In the genomic region with DNA sequence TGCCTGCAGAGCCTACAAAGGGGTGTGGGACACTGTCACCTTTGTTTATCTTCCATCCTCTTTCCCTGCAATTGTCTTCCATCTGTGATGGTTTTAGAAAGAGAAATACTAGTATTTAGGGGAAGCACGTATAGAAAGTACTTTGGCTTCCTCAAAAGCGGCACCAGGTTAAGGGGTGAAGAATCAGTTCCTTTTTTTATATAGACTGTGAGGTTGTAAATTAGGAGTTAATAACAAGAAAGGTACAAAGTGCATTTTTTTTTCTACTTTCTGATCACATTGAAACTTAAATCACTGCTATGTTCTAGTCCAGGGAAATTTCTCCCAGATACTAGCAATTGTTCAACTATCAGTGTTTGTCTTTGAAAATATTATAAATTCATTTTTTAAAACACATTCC, we compare ENCODE assay signal across 11 cellular contexts.
A peak's percentile ranks its signal among the peaks of the same experiment; 100 is the strongest.
DNase-seq lines count a peak whose midpoint lies in the region; ATAC-seq and TF ChIP-seq lines count a peak whose summit lies in the region.
"Had no signal": no experiment of that assay in that cellular context is flagged by ENCODE, and none has a peak within 500 bp of the region (broad histone marks: within the 10 kb centered on the region; RNA-seq: fewer than 3 reads in every experiment).

No MANE protein-coding gene starts in this region.

- H3K27ac ChIP-seq in vagina (no peak overlapping the region), PC-3 (ENCODE audit: low read length) (no peak overlapping the region)
- H3K27ac ChIP-seq: SJSA1 had no signal

- CTCF ChIA-PET in PC-3 (lab: Charles Lee), result no interaction called here

- no peaks in the 10 kb centered on the region for H3K9me2 ChIP-seq in PC-3 (replicated peaks; ENCODE audit: low read length)

- H4K20me1 ChIP-seq in PC-3 (ENCODE audit: low read length), result no peaks in the 10 kb centered on the region

- TF ChIP-seq CTCF in GM13977 (IDR thresholded peaks at IDR 0.05; ENCODE audit: extremely low read depth, insufficient read depth, missing control alignments), result no peak
- no peak for TF ChIP-seq CTCF in vagina (IDR thresholded peaks at IDR 0.05)
- TF ChIP-seq CTCF in PC-3 (conservative IDR thresholded peaks at IDR 0.05; ENCODE audit: low read depth, low read length), result no peak

- no peak overlapping the region for H3K4me3 ChIP-seq in vagina
- H3K4me3 ChIP-seq in PC-3 (ENCODE audit: low read length), result no peak overlapping the region
- H3K4me3 ChIP-seq: SJSA1 had no signal

- H3K9me3 ChIP-seq in vagina (no peaks in the 10 kb centered on the region), PC-3 (ENCODE audit: low read length) (no peaks in the 10 kb centered on the region)
- H3K9me3 ChIP-seq: SJSA1 had no signal

- no peak overlapping the region for H3K4me2 ChIP-seq in PC-3 (ENCODE audit: low read length)

- no peaks in the 10 kb centered on the region for H3K79me2 ChIP-seq in PC-3 (ENCODE audit: low read length)

- DNase-seq in GM13977 (ENCODE audit: low spot score) (peak; percentile 28), MV-4-11 (lab: John Stamatoyannopoulos, UW) (peak; percentile 56), vagina (ENCODE audit: extremely low spot score in 2 of 2) (no peak), PC-3 (no peak), HCEC 1CT (no peak), SW 1271 (lab: John Stamatoyannopoulos, UW) (no peak)
- DNase-seq: activated CD4-positive, alpha-beta memory T cell treated with anti-CD3 and anti-CD28 coated beads, Interleukin-2, amount 10 ng/mL, durations not matched to agents 7 days and 5 days; NCI-H2171 had no signal

- intact Hi-C loops in vagina (cut with DNase I) (no loop called here), PC-3 (cut with micrococcal nuclease) (no loop called here)

- H3K9ac ChIP-seq in PC-3 (ENCODE audit: low read length), result no peak overlapping the region

- in situ Hi-C loops in GM13977 (cut with MboI; ENCODE audit: low pct_unique_long_range_greater_than_20kb, low sequenced_read_pairs, unreplicated experiment), result no loop called here

- POLR2A ChIA-PET in PC-3 (lab: Charles Lee; ENCODE audit: unreplicated experiment), result no interaction called here

- peak; percentile 86 for ATAC-seq in GM19455 (IDR thresholded peaks at IDR 0.05; ENCODE audit: unreplicated experiment)
- peak; percentile 94 for ATAC-seq in HG02938 (IDR thresholded peaks at IDR 0.05; ENCODE audit: unreplicated experiment)
- no peak for ATAC-seq in PC-3

- H3K27me3 ChIP-seq in vagina (no peaks in the 10 kb centered on the region), PC-3 (ENCODE audit: low read length) (peaks cover 61% of the 10 kb centered on the region)
- H3K27me3 ChIP-seq: SJSA1 had no signal

- TF ChIP-seq POLR2A in vagina (IDR thresholded peaks at IDR 0.05), result no peak

- H2AFZ ChIP-seq in PC-3 (ENCODE audit: low read length), result no peak overlapping the region

- no peaks in the 10 kb centered on the region for H3K4me1 ChIP-seq in vagina
- H3K4me1 ChIP-seq in PC-3 (ENCODE audit: insufficient read depth, low read length), result no peaks in the 10 kb centered on the region
- H3K4me1 ChIP-seq: SJSA1 had no signal

- H3K36me3 ChIP-seq in vagina, result no peaks in the 10 kb centered on the region
- no peaks in the 10 kb centered on the region for H3K36me3 ChIP-seq in PC-3 (ENCODE audit: low read depth, low read length)
- H3K36me3 ChIP-seq: SJSA1 had no signal

- H3F3A ChIP-seq in PC-3 (ENCODE audit: low read length, unreplicated experiment), result no peaks in the 10 kb centered on the region

- no TSS peak for BruUV-seq in PC-3 (replicated peaks; lab: Mats Ljungman, UMichigan)

Comparison
In these comparisons a context has a peak if more than half of its experiments do, and no peak if none do; other contexts are left out.
1. DNase-seq: peak in GM13977 (single experiment) and MV-4-11 (single experiment); none in vagina (0 of 2), PC-3 (single experiment), HCEC 1CT (single experiment) and SW 1271 (0 of 2).